Comparison of ENCODE assay signal across 8 cellular contexts in genomic region chr7:139231513-139232376, GRCh38. TPM values are rescaled to one million over a fixed set of nuclear protein-coding genes. Genes with fewer than 3 reads are reported as not detected.
DNase-seq lines count a peak whose midpoint lies in the region; ATAC-seq and TF ChIP-seq lines count a peak whose summit lies in the region.

No MANE protein-coding gene starts in this region.

- H3K4me3 Mint-ChIP-seq in nephron, result peak overlapping the region; percentile 97 to 100 (median 98)
- peak overlapping the region; percentile 100 for H3K4me3 Mint-ChIP-seq in type B pancreatic cell

- H3K27me3 Mint-ChIP-seq in nephron (ENCODE audit: low read depth) (peaks cover 5% of the 10 kb centered on the region), type B pancreatic cell (peaks cover 4% of the 10 kb centered on the region)

- 0 to 1% methylated on average over 9 to 40 of the region's 101 CpGs for WGBS in esophagus squamous epithelium, 2 donors

- H3K9me3 Mint-ChIP-seq in nephron (no peaks in the 10 kb centered on the region), type B pancreatic cell (no peaks in the 10 kb centered on the region)

- H3K9me3 ChIP-seq in esophagus squamous epithelium, result no peaks in the 10 kb centered on the region

- peak; percentile 25 for ATAC-seq in HG02571 (IDR thresholded peaks at IDR 0.05; ENCODE audit: unreplicated experiment)

- peak overlapping the region; percentile 95 to 97 (median 96) for H3K27ac ChIP-seq in esophagus squamous epithelium

- H3K36me3 Mint-ChIP-seq in nephron (ENCODE audit: low read depth), result peaks cover 3% of the 10 kb centered on the region
- H3K36me3 Mint-ChIP-seq in type B pancreatic cell, result no peaks in the 10 kb centered on the region

- no peaks in the 10 kb centered on the region for H3K27me3 ChIP-seq in esophagus squamous epithelium

- H3K4me1 ChIP-seq in esophagus squamous epithelium, result peaks cover 0 to 39% (median 15%) of the 10 kb centered on the region in 3 donors

- TF ChIP-seq POLR2A in esophagus squamous epithelium (IDR thresholded peaks at IDR 0.05), result no peak

- intact Hi-C loops in esophagus squamous epithelium (cut with DNase I), result no loop called here

- H3K4me3 ChIP-seq in esophagus squamous epithelium, result peak overlapping the region; percentile 89 to 99 (median 97)

- H3K36me3 ChIP-seq in esophagus squamous epithelium, result no peaks in the 10 kb centered on the region

- peaks cover 30% of the 10 kb centered on the region for H3K4me1 Mint-ChIP-seq in nephron
- H3K4me1 Mint-ChIP-seq in type B pancreatic cell (ENCODE audit: unreplicated experiment), result peaks cover 15% of the 10 kb centered on the region

- TF ChIP-seq CTCF in esophagus squamous epithelium (IDR thresholded peaks at IDR 0.05) (peak in 1 of 6 experiments; percentile 6), nephron (IDR thresholded peaks at IDR 0.05; ENCODE audit: unreplicated experiment in 3 of 3) (no peak), type B pancreatic cell (conservative IDR thresholded peaks at IDR 0.05) (no peak)

- DNase-seq in NCI-H510A treated with DMSO at 0.1 percent for 48 hours (lab: John Stamatoyannopoulos, UW) (peak; percentile 8), NCI-H510A (lab: John Stamatoyannopoulos, UW) (no peak), NCI-H146 treated with DMSO at 0.1 percent for 48 hours (lab: John Stamatoyannopoulos, UW; ENCODE audit: unreplicated experiment) (peak; percentile 4), esophagus squamous epithelium (lab: John Stamatoyannopoulos, UW) (no peak), type B pancreatic cell (ENCODE audit: extremely low spot score, unreplicated experiment) (peak; percentile 69)
- peak; percentile 38 for DNase-seq in activated T-cell treated with anti-CD3 and anti-CD28 coated beads, Interleukin-2, amount 50 U/mL, for 1 hour

- H3K27ac Mint-ChIP-seq in nephron (peak overlapping the region; percentile 88 to 98 (median 97)), type B pancreatic cell (peak overlapping the region; percentile 99)

RNA-seq across cellular contexts. Expression of gene UBN2, which starts 0.7 kb away (rescaled TPM):
- total RNA-seq in esophagus squamous epithelium (10 to 100 TPM in 1 of 4 donors, 1 to 10 TPM in 3; 5.3 to 12.8 (median 9.0) TPM), type B pancreatic cell (ENCODE audit: low replicate concordance) (26.3 and 31.7 TPM in 2 replicates)

Comparison
In these comparisons a context has a peak if more than half of its experiments do, and no peak if none do; other contexts are left out.
1. DNase-seq: peak in NCI-H510A treated with DMSO at 0.1 percent for 48 hours (single experiment), NCI-H146 treated with DMSO at 0.1 percent for 48 hours (single experiment), activated T-cell treated with anti-CD3 and anti-CD28 coated beads, Interleukin-2, amount 50 U/mL, for 1 hour (single experiment) and type B pancreatic cell (single experiment); none in NCI-H510A (single experiment) and esophagus squamous epithelium (single experiment).